ENCODE assay signal across 6 cellular contexts in genomic region chr12:48998497-48999353, GRCh38. TPM values are rescaled to one million over a fixed set of nuclear protein-coding genes. Genes with fewer than 3 reads are reported as not detected.
DNase-seq lines count a peak whose midpoint lies in the region; ATAC-seq and TF ChIP-seq lines count a peak whose summit lies in the region.

No MANE protein-coding gene starts in this region.

- peaks cover 18% of the 10 kb centered on the region for H3K4me1 Mint-ChIP-seq in mesothelial cell of epicardium

- DNase-seq in AG10803 (ENCODE audit: low read depth) (no peak), HCEC 1CT (peak; percentile 8), mesothelial cell of epicardium (ENCODE audit: low spot score in 2 of 2, unreplicated experiment in 2 of 2) (no peak), G401 (ENCODE audit: low spot score) (no peak)
- DNase-seq in activated naive CD4-positive, alpha-beta T cell treated with anti-CD3 and anti-CD28 coated beads, Interleukin-2, amount 50 U/mL, for 72 hours (ENCODE audit: low spot score in 2 of 2), result peak in 1 of 2 donors; percentile 54

- TF ChIP-seq CTCF in AG10803 (conservative IDR thresholded peaks at IDR 0.05; ENCODE audit: low read length), result no peak
- TF ChIP-seq CTCF in mesothelial cell of epicardium (IDR thresholded peaks at IDR 0.05; ENCODE audit: unreplicated experiment), result no peak

- H3K9me3 Mint-ChIP-seq in activated naive CD4-positive, alpha-beta T cell treated with anti-CD3 and anti-CD28 coated beads, Interleukin-2, amount 50 U/mL, for 72 hours, result no peaks in the 10 kb centered on the region
- no peaks in the 10 kb centered on the region for H3K9me3 Mint-ChIP-seq in mesothelial cell of epicardium

- H3K36me3 Mint-ChIP-seq in activated naive CD4-positive, alpha-beta T cell treated with anti-CD3 and anti-CD28 coated beads, Interleukin-2, amount 50 U/mL, for 72 hours, result peaks cover 18 to 30% of the 10 kb centered on the region in 2 donors
- H3K36me3 Mint-ChIP-seq in mesothelial cell of epicardium, result peaks cover 20% of the 10 kb centered on the region

- peaks cover 70% of the 10 kb centered on the region for H3K27me3 Mint-ChIP-seq in mesothelial cell of epicardium (ENCODE audit: low read depth)

- peak overlapping the region; percentile 27 for H3K4me3 ChIP-seq in AG10803 (ENCODE audit: low read length)

- in situ Hi-C loops in G401 (cut with HindIII; ENCODE audit: low sequenced_read_pairs), result no loop called here

- H3K27ac Mint-ChIP-seq in activated naive CD4-positive, alpha-beta T cell treated with anti-CD3 and anti-CD28 coated beads, Interleukin-2, amount 50 U/mL, for 72 hours, result no peak overlapping the region
- no peak overlapping the region for H3K27ac Mint-ChIP-seq in mesothelial cell of epicardium

- H3K4me3 Mint-ChIP-seq in mesothelial cell of epicardium, result peak overlapping the region; percentile 51

- peak; percentile 17 to 30 for ATAC-seq in activated naive CD4-positive, alpha-beta T cell treated with anti-CD3 and anti-CD28 coated beads, Interleukin-2, amount 50 U/mL, for 72 hours
- no peak for ATAC-seq in HG02973 (IDR thresholded peaks at IDR 0.05; ENCODE audit: unreplicated experiment)

RNA-seq across cellular contexts. Expression of gene DDN, which starts 0.5 kb away (rescaled TPM):
- total RNA-seq in activated naive CD4-positive, alpha-beta T cell treated with anti-CD3 and anti-CD28 coated beads, Interleukin-2, amount 50 U/mL, for 72 hours, result 1 to 10 TPM in 1 of 2 donors, under 1 TPM in 1; 0.07 to 1.1 TPM
- total RNA-seq in mesothelial cell of epicardium, result 0.27 to 0.36 TPM (median 0.29 TPM) in 3 replicates
- total RNA-seq in G401 (2014; rRNA removed; shearing (Covaris generic)), result 2.3 and 5.2 TPM in 2 replicates

RNA-seq across cellular contexts. Expression of gene PRKAG1, which starts 19.9 kb away (rescaled TPM):
- 10 to 100 TPM; 52.5 to 58.7 TPM for total RNA-seq in activated naive CD4-positive, alpha-beta T cell treated with anti-CD3 and anti-CD28 coated beads, Interleukin-2, amount 50 U/mL, for 72 hours
- total RNA-seq in mesothelial cell of epicardium, result 58.7 to 61.8 TPM (median 59.4 TPM) in 3 replicates
- total RNA-seq in G401 (2014; rRNA removed; shearing (Covaris generic)), result 63.5 and 71.2 TPM in 2 replicates

RNA-seq across cellular contexts. Expression of gene WNT1, which starts 20.6 kb away (rescaled TPM):
- under 1 TPM in 1 of 2 donors, not detected in 1; 0.27 TPM for total RNA-seq in activated naive CD4-positive, alpha-beta T cell treated with anti-CD3 and anti-CD28 coated beads, Interleukin-2, amount 50 U/mL, for 72 hours
- total RNA-seq in mesothelial cell of epicardium, result not detected in 3 replicates
- total RNA-seq in G401 (2014; rRNA removed; shearing (Covaris generic)), result not detected in 2 replicates

RNA-seq across cellular contexts. Expression of gene WNT10B, which starts 27.2 kb away (rescaled TPM):
- total RNA-seq in activated naive CD4-positive, alpha-beta T cell treated with anti-CD3 and anti-CD28 coated beads, Interleukin-2, amount 50 U/mL, for 72 hours, result 1 to 10 TPM in 1 of 2 donors, not detected in 1; 1.4 TPM
- total RNA-seq in mesothelial cell of epicardium, result 0.77 to 1.2 TPM (median 0.98 TPM) in 3 replicates
- total RNA-seq in G401 (2014; rRNA removed; shearing (Covaris generic)), result 3.9 and 10.1 TPM in 2 replicates

RNA-seq across cellular contexts. Expression of gene ARF3, which starts 41.4 kb away (rescaled TPM):
- total RNA-seq in activated naive CD4-positive, alpha-beta T cell treated with anti-CD3 and anti-CD28 coated beads, Interleukin-2, amount 50 U/mL, for 72 hours, result 100 to 1,000 TPM in 1 of 2 donors, 10 to 100 TPM in 1; 49.7 to 132 TPM
- 123 to 125 TPM (median 125 TPM) in 3 replicates for total RNA-seq in mesothelial cell of epicardium
- 118 and 141 TPM in 2 replicates for total RNA-seq in G401 (2014; rRNA removed; shearing (Covaris generic))
